10 cellular contexts compared by ENCODE assay signal in genomic region chr1:222880586-222880985, GRCh38.
DNase-seq lines count a peak whose midpoint lies in the region; ATAC-seq and TF ChIP-seq lines count a peak whose summit lies in the region.
"Had no signal": no experiment of that assay in that cellular context is flagged by ENCODE, and none has a peak within 500 bp of the region (broad histone marks: within the 10 kb centered on the region; RNA-seq: fewer than 3 reads in every experiment).

No MANE protein-coding gene starts in this region.

- DNase-seq in HFFc6 (peak; percentile 79), SK-N-SH (no peak), epithelial cell of prostate (ENCODE audit: low read depth, low spot score) (no peak), SJCRH30 (no peak), adrenal gland (no peak)
- peak; percentile 16 for DNase-seq in stimulated activated CD4-positive, alpha-beta T cell treated with anti-CD3 and anti-CD28 coated beads, Interleukin-4, amount 100 ng/mL, for 1 hour
- DNase-seq: hippocampal formation, naive B cell had no signal

- H3K36me3 ChIP-seq in SK-N-SH (replicated peaks in 1 of 2; ENCODE audit: control insufficient read depth in 1 of 2, insufficient read depth in 2 of 2, low read length in 1 of 2) (no peaks in the 10 kb centered on the region), SJCRH30 (0 out of 2 replicates have a peak, but pooled peaks cover 4% of the 10 kb centered on the region), adrenal gland (replicated peaks in 1 of 2) (no peaks in the 10 kb centered on the region)
- H3K36me3 ChIP-seq: ascending aorta had no signal

- no peak for TF ChIP-seq CTCF in HFFc6 (IDR thresholded peaks at IDR 0.05)
- TF ChIP-seq CTCF in SK-N-SH (IDR thresholded peaks at IDR 0.05) = no peak
- no peak for TF ChIP-seq CTCF in adrenal gland (IDR thresholded peaks at IDR 0.05)

- no peak overlapping the region for H2AFZ ChIP-seq in SK-N-SH (ENCODE audit: low read depth)

- H3F3A ChIP-seq in SK-N-SH (replicated peaks; ENCODE audit: insufficient read depth) = peaks cover 10% of the 10 kb centered on the region

- no peak overlapping the region for H3K4me3 Mint-ChIP-seq in HFFc6
- H3K4me3 Mint-ChIP-seq: naive B cell had no signal

- H3K4me2 ChIP-seq in SK-N-SH = no peak overlapping the region

- H4K20me1 ChIP-seq in SK-N-SH (ENCODE audit: insufficient read depth) = no peaks in the 10 kb centered on the region

- H3K9me3 ChIP-seq in SK-N-SH = no peaks in the 10 kb centered on the region
- no peaks in the 10 kb centered on the region for H3K9me3 ChIP-seq in SJCRH30 (replicated peaks)
- no peaks in the 10 kb centered on the region for H3K9me3 ChIP-seq in adrenal gland (replicated peaks in 1 of 3)
- H3K9me3 ChIP-seq: ascending aorta had no signal

- POLR2A ChIA-PET in SK-N-SH (lab: Yijun Ruan, JAX) = no interaction called here

- H3K27ac ChIP-seq in SK-N-SH (ENCODE audit: low read depth in 2 of 2, low read length in 1 of 2) (peak overlapping the region in 1 of 2 experiments; percentile 39; a peak in 2 of 4 replicates), epithelial cell of prostate (peak overlapping the region; percentile 0), SJCRH30 (no peak overlapping the region), adrenal gland (no peak overlapping the region)
- H3K27ac ChIP-seq: ascending aorta had no signal

- peak in 1 of 2 experiments; percentile 11; a peak in 1 of 4 replicates for TF ChIP-seq EP300 in SK-N-SH (IDR thresholded peaks at IDR 0.05; ENCODE audit: borderline replicate concordance in 1 of 2, low read depth in 1 of 2, low read length in 1 of 2)

- WGBS in SK-N-SH (ENCODE audit: low lambda C conversion rate) = 19% methylated on average over 2 of the region's 2 CpGs
- 57 to 79% (median 69%) methylated on average over 2 of the region's 2 CpGs for WGBS in adrenal gland, 4 donors

- no peaks in the 10 kb centered on the region for H3K9me3 Mint-ChIP-seq in HFFc6

- no peaks in the 10 kb centered on the region; the same call in 1 of the 2 replicates for H3K27me3 Mint-ChIP-seq in HFFc6 (ENCODE audit: insufficient read depth)
- H3K27me3 Mint-ChIP-seq: naive B cell had no signal

- peaks cover 17% of the 10 kb centered on the region for H3K4me1 Mint-ChIP-seq in HFFc6 (ENCODE audit: low read depth)

- H3K4me1 ChIP-seq in SK-N-SH (ENCODE audit: control insufficient read depth in 1 of 2, insufficient read depth in 2 of 2, low read depth in 1 of 2, low read length in 1 of 2) (no peaks in the 10 kb centered on the region), SJCRH30 (no peaks in the 10 kb centered on the region), adrenal gland (replicated peaks in 1 of 2) (no peaks in the 10 kb centered on the region)
- H3K4me1 ChIP-seq: ascending aorta had no signal

- H3K9me2 ChIP-seq in SK-N-SH = no peaks in the 10 kb centered on the region

- H3K9ac ChIP-seq in SK-N-SH = no peak overlapping the region

- CTCF ChIA-PET in SK-N-SH (lab: Yijun Ruan, JAX) = no interaction called here

- H3K27me3 ChIP-seq in SK-N-SH (ENCODE audit: insufficient read depth) (no peaks in the 10 kb centered on the region), SJCRH30 (no peaks in the 10 kb centered on the region), adrenal gland (no peaks in the 10 kb centered on the region)
- H3K27me3 ChIP-seq: ascending aorta had no signal

- no peaks in the 10 kb centered on the region for H3K79me2 ChIP-seq in SK-N-SH (ENCODE audit: insufficient read depth)

- H3K4me3 ChIP-seq in SK-N-SH (ENCODE audit: low read depth in 2 of 2, low read length in 1 of 2) (no peak overlapping the region), SJCRH30 (no peak overlapping the region), adrenal gland (no peak overlapping the region)
- H3K4me3 ChIP-seq: ascending aorta had no signal

- no peak overlapping the region for H3K27ac Mint-ChIP-seq in HFFc6

- TF ChIP-seq RAD21 in SK-N-SH (IDR thresholded peaks at IDR 0.05; ENCODE audit: low read length) = no peak

- intact Hi-C loops in adrenal gland (cut with DNase I) = no loop called here

- ATAC-seq in HG02870 (IDR thresholded peaks at IDR 0.05; ENCODE audit: unreplicated experiment) = no peak

- TF ChIP-seq POLR2A in adrenal gland (IDR thresholded peaks at IDR 0.05) = no peak

- H3K36me3 Mint-ChIP-seq in HFFc6 (ENCODE audit: low read depth) = peaks cover 5% of the 10 kb centered on the region

TF ChIP-seq in SK-N-SH, 30 proteins besides CTCF, POLR2A, EP300 and RAD21:
- TF ChIP-seq SIN3A (IDR thresholded peaks at IDR 0.05; ENCODE audit: borderline replicate concordance, low read depth, low read length) (no peak), RCOR1 (IDR thresholded peaks at IDR 0.05; ENCODE audit: low read length) (no peak), CHD2 (IDR thresholded peaks at IDR 0.05; ENCODE audit: low read length, partially characterized antibody) (no peak), USF1 (IDR thresholded peaks at IDR 0.05; ENCODE audit: borderline replicate concordance, low read depth) (no peak), RFX5 (IDR thresholded peaks at IDR 0.05; ENCODE audit: low read length) (no peak), TCF12 (IDR thresholded peaks at IDR 0.05) (peak; percentile 52; the same call in 1 of the 2 replicates), MXI1 (IDR thresholded peaks at IDR 0.05; ENCODE audit: low read depth, low read length) (no peak), PBX3 (IDR thresholded peaks at IDR 0.05) (0 out of 2 replicates have a peak, but pooled peaks have one; percentile 11), FOSL2 (IDR thresholded peaks at IDR 0.05; ENCODE audit: borderline replicate concordance, low read depth) (peak; percentile 88), NFIC (IDR thresholded peaks at IDR 0.05; ENCODE audit: borderline replicate concordance) (peak; percentile 56; the same call in 1 of the 2 replicates), YY1 (IDR thresholded peaks at IDR 0.05; ENCODE audit: low read depth) (no peak; the same call in 1 of the 2 replicates), JUND (IDR thresholded peaks at IDR 0.05) (peak; percentile 76)

Comparison
In these comparisons a context has a peak if more than half of its experiments do, and no peak if none do; other contexts are left out.
1. DNase-seq: peak in HFFc6 (single experiment) and stimulated activated CD4-positive, alpha-beta T cell treated with anti-CD3 and anti-CD28 coated beads, Interleukin-4, amount 100 ng/mL, for 1 hour (single experiment); none in SK-N-SH (single experiment), epithelial cell of prostate (single experiment), SJCRH30 (0 of 2) and adrenal gland (0 of 7).